Comparison of ENCODE assay signal across 1 cellular context in genomic region chr7:150368098-150368883, GRCh38.
TF ChIP-seq lines count a peak whose summit lies in the region.

Gene REPIN1, plus strand, starts transcription at chr7:150368822. Its CDS starts 890 bp downstream, at chr7:150369712.

TF ChIP-seq in K562, 482 proteins besides CTCF, POLR2A, EP300 and RAD21 (continued from another document):
- peak; percentile 97 for TF ChIP-seq CUX1 (CRISPR knock-in tag; IDR thresholded peaks at IDR 0.05)
TF ChIP-seq in K562: peak in this region for 225.
